ENCODE assay signal across 16 cellular contexts in genomic region chr1:58331156-58331555, GRCh38.
"Had no signal": no experiment of that assay in that cellular context is flagged by ENCODE, and none has a peak within 500 bp of the region (broad histone marks: within the 10 kb centered on the region; RNA-seq: fewer than 3 reads in every experiment).

No MANE protein-coding gene starts in this region.

- H3K27me3 ChIP-seq: heart right ventricle, sigmoid colon, tibial artery had no signal

- H3K4me1 ChIP-seq: heart right ventricle, left ventricle myocardium inferior, sigmoid colon, tibial artery had no signal

- H3K4me3 ChIP-seq: coronary artery, heart right ventricle, left ventricle myocardium inferior, sigmoid colon, tibial artery had no signal

- H3K27ac ChIP-seq: coronary artery, heart right ventricle, left ventricle myocardium inferior, sigmoid colon, tibial artery had no signal

- H3K9me3 ChIP-seq: heart right ventricle, left ventricle myocardium inferior, sigmoid colon, tibial artery had no signal

- ATAC-seq: heart right ventricle had no signal

- H3K36me3 ChIP-seq: heart right ventricle, left ventricle myocardium inferior, sigmoid colon, tibial artery had no signal

- DNase-seq: activated CD4-positive, alpha-beta T cell treated with anti-CD3 and anti-CD28 coated beads, Interleukin-2, amount 50 U/mL, for 48 hours; activated gamma-delta T cell; activated naive CD8-positive, alpha-beta T cell treated with anti-CD3 and anti-CD28 coated beads for 36 hours; anterior cingulate cortex; heart right ventricle; kidney glomerular epithelial cell; left ventricle myocardium inferior; mammary epithelial cell; nephron progenitor cell; occipital lobe; posterior cingulate gyrus; sigmoid colon; stimulated activated naive CD4-positive, alpha-beta T cell; substantia nigra; tibial artery had no signal
